In genomic region chr12:5512585-5512970, GRCh38 we compare ENCODE assay signal across 1 cellular context.
TF ChIP-seq lines count a peak whose summit lies in the region.

No MANE protein-coding gene starts in this region.

TF ChIP-seq in H1, 55 proteins besides CTCF, POLR2A, EP300 and RAD21 (continued from another document):
- TF ChIP-seq POU5F1 (IDR thresholded peaks at IDR 0.05; ENCODE audit: low read depth, low read length) (no peak), ASH2L (IDR thresholded peaks at IDR 0.05; ENCODE audit: low read length) (no peak), KDM4A (IDR thresholded peaks at IDR 0.05; ENCODE audit: low read depth, low read length, severe bottlenecking) (no peak), USF2 (IDR thresholded peaks at IDR 0.05; ENCODE audit: low read length) (no peak), CTBP2 (IDR thresholded peaks at IDR 0.05; ENCODE audit: borderline replicate concordance, insufficient read depth, insufficient read length, low read length) (no peak), BACH1 (IDR thresholded peaks at IDR 0.05; ENCODE audit: low read length) (no peak), TAF7 (optimal IDR thresholded peaks at IDR 0.05; ENCODE audit: borderline replicate concordance, low read depth, low read length) (no peak), SIX5 (IDR thresholded peaks at IDR 0.05; ENCODE audit: low read depth, low read length) (no peak), TBP (IDR thresholded peaks at IDR 0.05; ENCODE audit: low read depth, low read length) (no peak), TCF12 (IDR thresholded peaks at IDR 0.05; ENCODE audit: low read depth, low read length) (no peak)
